8 cellular contexts compared by ENCODE assay signal in the genomic region with DNA sequence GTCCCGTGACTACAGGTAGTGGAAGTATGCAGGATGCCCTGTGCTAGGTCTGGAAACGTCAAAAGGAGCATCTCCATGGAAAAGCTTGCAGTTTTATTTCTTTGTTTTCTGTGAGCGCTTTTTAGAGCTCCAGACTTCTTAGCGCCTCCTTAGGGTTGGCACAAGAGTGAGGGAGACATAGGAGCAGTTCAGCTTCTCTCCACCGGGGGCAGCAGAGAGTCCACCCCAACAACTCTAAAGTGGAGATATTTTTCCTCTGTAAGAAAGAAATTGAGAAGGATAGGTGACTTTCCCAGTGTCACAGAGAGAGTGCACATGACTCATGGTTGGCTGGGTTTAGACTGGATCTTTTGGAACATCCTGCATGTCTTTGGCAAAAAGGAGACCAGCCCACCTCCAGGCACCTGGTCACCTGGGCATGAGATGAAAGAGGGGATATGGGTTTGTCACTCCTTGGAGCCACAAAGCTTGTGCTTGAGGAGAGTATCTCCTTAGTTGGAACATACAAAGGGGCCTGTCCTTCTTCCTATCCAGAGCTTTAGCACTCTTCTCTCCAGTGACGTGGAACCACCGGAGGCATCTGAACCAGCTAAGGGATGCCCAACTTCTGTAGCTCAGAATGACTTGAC.
DNase-seq lines count a peak whose midpoint lies in the region; ATAC-seq, FAIRE-seq and TF ChIP-seq lines count a peak whose summit lies in the region.

No MANE protein-coding gene starts in this region.

- no peak overlapping the region for H3T11ph ChIP-seq in H9 (ENCODE audit: low read length)

- H3K4me1 ChIP-seq in H9 (ENCODE audit: insufficient read depth, low read length) (peaks cover 2% of the 10 kb centered on the region; the same call in 1 of the 2 replicates), colonic mucosa (no peaks in the 10 kb centered on the region), pancreas (no peaks in the 10 kb centered on the region)

- H3K23ac ChIP-seq in H9 (ENCODE audit: insufficient read length, low read depth, low read length) = no peak overlapping the region

- H3K4ac ChIP-seq in H9 (ENCODE audit: low read depth, low read length) = no peak overlapping the region

- no peak overlapping the region for H3K4me3 Mint-ChIP-seq in H9

- ATAC-seq in pancreas (peak; percentile 38 to 80 (median 52)), HG02623 (IDR thresholded peaks at IDR 0.05; ENCODE audit: unreplicated experiment) (no peak)

- H3K9me3 ChIP-seq in H9 (ENCODE audit: control insufficient read depth, low read depth, low read length) (no peaks in the 10 kb centered on the region), colonic mucosa (no peaks in the 10 kb centered on the region), pancreas (no peaks in the 10 kb centered on the region)

- WGBS in H9 (ENCODE audit: extremely low coverage, insufficient read length, low lambda C conversion rate) = no CpG with 5 or more reads among the region's 7 CpGs
- 43 to 45% methylated on average over 7 of the region's 7 CpGs for WGBS in pancreas, 2 donors

- intact Hi-C loops in colonic mucosa (cut with DNase I) = no loop called here
- intact Hi-C loops in pancreas (cut with DNase I) = no loop called here

- no peaks in the 10 kb centered on the region for H3K9me3 Mint-ChIP-seq in H9

- H2BK12ac ChIP-seq in H9 (ENCODE audit: insufficient read length, low read depth, low read length) = no peak overlapping the region

- peaks cover 3 to 5% of the 10 kb centered on the region in 2 experiments for H3K4me1 Mint-ChIP-seq in H9

- no peak overlapping the region for H3K56ac ChIP-seq in H9 (ENCODE audit: insufficient read length, low read depth, low read length)

- H3K36me3 ChIP-seq in colonic mucosa = no peaks in the 10 kb centered on the region
- H3K36me3 ChIP-seq in pancreas = no peaks in the 10 kb centered on the region

- no peak overlapping the region for H2AK5ac ChIP-seq in H9 (ENCODE audit: insufficient read length, low read length)

- no peaks in the 10 kb centered on the region; the same call in none of the 2 replicates for H3K27me3 Mint-ChIP-seq in H9 (ENCODE audit: low read depth)

- H4K20me1 ChIP-seq in H9 (ENCODE audit: control insufficient read depth, insufficient read depth, insufficient read length) = peaks cover 3% of the 10 kb centered on the region

- H3K27ac ChIP-seq in H9 (ENCODE audit: insufficient read length, low read depth, low read length) (no peak overlapping the region), colonic mucosa (no peak overlapping the region), pancreas (no peak overlapping the region)

- TF ChIP-seq CTCF in H9 (conservative IDR thresholded peaks at IDR 0.05) (peak; percentile 95), colonic mucosa (IDR thresholded peaks at IDR 0.05) (peak; percentile 75), pancreas (IDR thresholded peaks at IDR 0.05) (peak; percentile 46 to 64 (median 54))

- H2BK20ac ChIP-seq in H9 (ENCODE audit: low read depth, low read length, poor library complexity, severe bottlenecking) = no peak overlapping the region

- H3K27ac Mint-ChIP-seq in H9 = no peak overlapping the region

- H3K4me3 ChIP-seq in colonic mucosa (no peak overlapping the region), pancreas (no peak overlapping the region)

- peak; percentile 43 to 49 for DNase-seq in activated T-cell treated with anti-CD3 and anti-CD28 coated beads, Interleukin-2, amount 50 U/mL, for 48 hours
- no peak for DNase-seq in activated T-cell treated with anti-CD3 and anti-CD28 coated beads, Interleukin-2, amount 50 U/mL, for 1 hour
- DNase-seq in H9 = peak; percentile 72
- DNase-seq in NCI-H460 (ENCODE audit: extremely low read depth, low read depth) = peak; percentile 38
- peak; percentile 41 for DNase-seq in colonic mucosa
- peak in 4 of 6 donors; percentile 4 to 71 (median 38) for DNase-seq in pancreas
- DNase-seq in dedifferentiated amniotic fluid mesenchymal stem cell (ENCODE audit: extremely low spot score) = no peak

- no peaks in the 10 kb centered on the region for H3K79me1 ChIP-seq in H9 (ENCODE audit: insufficient read depth, low read depth, low read length, poor library complexity, severe bottlenecking)

- H3K27me3 ChIP-seq in H9 (ENCODE audit: insufficient read depth, low read length) (no peaks in the 10 kb centered on the region), colonic mucosa (no peaks in the 10 kb centered on the region), pancreas (peaks cover 0 to 5% (median 0%) of the 10 kb centered on the region in 4 donors)

- H3K9ac ChIP-seq in H9 (ENCODE audit: extremely low read depth, insufficient read length, low read length) = no peak overlapping the region
- no peak overlapping the region for H3K9ac ChIP-seq in colonic mucosa (ENCODE audit: low read depth in 2 of 2, low read length in 2 of 2)

- H4K8ac ChIP-seq in H9 (replicated peaks; ENCODE audit: insufficient read length, low read depth, low read length) = no peak overlapping the region

- peak overlapping the region; percentile 88 for H2AFZ ChIP-seq in H9 (ENCODE audit: low read length)

- no peak overlapping the region for H4K5ac ChIP-seq in H9 (ENCODE audit: insufficient read length, low read depth, low read length)

- H2BK5ac ChIP-seq in H9 (ENCODE audit: insufficient read length, low read length) = no peak overlapping the region

- H3K4me2 ChIP-seq in H9 (ENCODE audit: insufficient read depth, insufficient read length, low read length) = no peak overlapping the region

- no peak overlapping the region for H2BK120ac ChIP-seq in H9 (ENCODE audit: low read depth, low read length, poor library complexity, severe bottlenecking)

- H3K79me2 ChIP-seq in H9 (ENCODE audit: insufficient read depth, low read length) = no peaks in the 10 kb centered on the region

- H2BK15ac ChIP-seq in H9 (ENCODE audit: low read depth, low read length) = no peak overlapping the region

- no peak overlapping the region for H4K91ac ChIP-seq in H9 (ENCODE audit: insufficient read length, low read depth, low read length)

- no peak overlapping the region for H3K18ac ChIP-seq in H9 (ENCODE audit: insufficient read length, low read depth, low read length)

- FAIRE-seq in pancreas (lab: Jason Lieb, UNC) = no peak

- no peak overlapping the region for H3K14ac ChIP-seq in H9 (ENCODE audit: insufficient read depth, low read length)

- H3K36me3 Mint-ChIP-seq in H9 (ENCODE audit: insufficient read depth in 1 of 3, low read depth in 3 of 3) = no peaks in the 10 kb centered on the region

- no peaks in the 10 kb centered on the region for H3K23me2 ChIP-seq in H9 (ENCODE audit: insufficient read length, low read depth, low read length, poor library complexity, severe bottlenecking)

Comparison
In these comparisons a context has a peak if more than half of its experiments do, and no peak if none do; other contexts are left out.
1. DNase-seq: peak in activated T-cell treated with anti-CD3 and anti-CD28 coated beads, Interleukin-2, amount 50 U/mL, for 48 hours (2 of 2), H9 (single experiment), NCI-H460 (single experiment), colonic mucosa (single experiment) and pancreas (4 of 6); none in activated T-cell treated with anti-CD3 and anti-CD28 coated beads, Interleukin-2, amount 50 U/mL, for 1 hour (single experiment) and dedifferentiated amniotic fluid mesenchymal stem cell (single experiment).
2. Peak in every context shown above with its lines, with median percentiles within 50 percentile points of each other: CTCF ChIP-seq.